24 cellular contexts compared by ENCODE assay signal in genomic region chr5:84647581-84647980, GRCh38.
DNase-seq lines count a peak whose midpoint lies in the region; ATAC-seq, FAIRE-seq and TF ChIP-seq lines count a peak whose summit lies in the region.
"Had no signal": no experiment of that assay in that cellular context is flagged by ENCODE, and none has a peak within 500 bp of the region (broad histone marks: within the 10 kb centered on the region; RNA-seq: fewer than 3 reads in every experiment).

No MANE protein-coding gene starts in this region.

- H3K4me1 Mint-ChIP-seq in WTC11 = peaks cover 39% of the 10 kb centered on the region
- H3K4me1 Mint-ChIP-seq in activated CD8-positive, alpha-beta T cell treated with anti-CD3 and anti-CD28 coated beads, Interleukin-2, amount 10 ng/mL, durations not matched to agents 7 days and 5 days (ENCODE audit: low read depth) = no peaks in the 10 kb centered on the region
- H3K4me1 Mint-ChIP-seq: B cell; CD4-positive, CD25-positive, alpha-beta regulatory T cell had no signal

- intact Hi-C loops in dorsolateral prefrontal cortex (cut with DNase I) = loop anchor here in 1 of 2 donors (5.0 kb wide), 1 partner anchor 85 kb away; no protein-coding TSS in a partner anchor

- no peak overlapping the region for H3K4me3 Mint-ChIP-seq in WTC11
- no peak overlapping the region for H3K4me3 Mint-ChIP-seq in activated CD8-positive, alpha-beta T cell treated with anti-CD3 and anti-CD28 coated beads, Interleukin-2, amount 10 ng/mL, durations not matched to agents 7 days and 5 days
- H3K4me3 Mint-ChIP-seq: B cell; CD4-positive, CD25-positive, alpha-beta regulatory T cell; CD8-positive, alpha-beta T cell; GM23338; H9 had no signal

- H3K27me3 Mint-ChIP-seq in WTC11 (ENCODE audit: low read depth) = no peaks in the 10 kb centered on the region
- no peaks in the 10 kb centered on the region for H3K27me3 Mint-ChIP-seq in activated CD8-positive, alpha-beta T cell treated with anti-CD3 and anti-CD28 coated beads, Interleukin-2, amount 10 ng/mL, durations not matched to agents 7 days and 5 days (ENCODE audit: low read depth)
- H3K27me3 Mint-ChIP-seq: B cell; CD4-positive, CD25-positive, alpha-beta regulatory T cell had no signal

- ATAC-seq in WTC11 (no peak), GM21529 (IDR thresholded peaks at IDR 0.05; ENCODE audit: unreplicated experiment) (no peak)
- no peak for ATAC-seq in activated CD8-positive, alpha-beta T cell treated with anti-CD3 and anti-CD28 coated beads, Interleukin-2, amount 10 ng/mL, durations not matched to agents 7 days and 5 days
- ATAC-seq: CD8-positive, alpha-beta T cell; GM12878; GM23338; HCT116 had no signal

- peak overlapping the region; percentile 1; the same call in 1 of the 2 replicates for H3K27ac Mint-ChIP-seq in WTC11
- no peak overlapping the region for H3K27ac Mint-ChIP-seq in activated CD8-positive, alpha-beta T cell treated with anti-CD3 and anti-CD28 coated beads, Interleukin-2, amount 10 ng/mL, durations not matched to agents 7 days and 5 days
- H3K27ac Mint-ChIP-seq: B cell; CD4-positive, CD25-positive, alpha-beta regulatory T cell; CD8-positive, alpha-beta T cell; GM23338 had no signal

- TF ChIP-seq CTCF in WTC11 (IDR thresholded peaks at IDR 0.05) (no peak), dorsolateral prefrontal cortex (IDR thresholded peaks at IDR 0.05 in 54 of 56, conservative IDR thresholded peaks at IDR 0.05 in 2 of 56; ENCODE audit: low read depth in 1 of 56, partially characterized antibody in 56 of 56) (no peak), D721Med (IDR thresholded peaks at IDR 0.05; ENCODE audit: insufficient read depth, missing control alignments) (no peak)

- DNase-seq in WTC11 (ENCODE audit: low spot score) (no peak), dorsolateral prefrontal cortex (no peak), substantia nigra (lab: John Stamatoyannopoulos, UW) (no peak), D721Med (ENCODE audit: insufficient read length, low spot score) (no peak), NCI-H1092 treated with DMSO at 0.1 percent for 48 hours (lab: John Stamatoyannopoulos, UW) (no peak)
- no peak for DNase-seq in activated CD8-positive, alpha-beta T cell treated with anti-CD3 and anti-CD28 coated beads, Interleukin-2, amount 10 ng/mL, durations not matched to agents 7 days and 5 days
- DNase-seq: Caco-2; CD4-positive, CD25-positive, alpha-beta regulatory T cell; CD8-positive, alpha-beta T cell; DMS 273 treated with DMSO at 0.1 percent for 48 hours; DMS79; EL; GDM1; H9 had no signal

- FAIRE-seq in D721Med (lab: Jason Lieb, UNC) = no peak
- FAIRE-seq: GM12878, GM19239 had no signal

- H3K9me3 Mint-ChIP-seq in WTC11 = 0 out of 2 replicates have a peak, but pooled peaks cover 7% of the 10 kb centered on the region
- H3K9me3 Mint-ChIP-seq in activated CD8-positive, alpha-beta T cell treated with anti-CD3 and anti-CD28 coated beads, Interleukin-2, amount 10 ng/mL, durations not matched to agents 7 days and 5 days (ENCODE audit: insufficient read depth) = no peaks in the 10 kb centered on the region
- H3K9me3 Mint-ChIP-seq: GM23338 had no signal

- CTCF ChIA-PET in WTC11 (lab: Charles Lee) = no interaction called here
- CTCF ChIA-PET in activated CD8-positive, alpha-beta T cell treated with anti-CD3 and anti-CD28 coated beads, Interleukin-2, amount 10 ng/mL, durations not matched to agents 7 days and 5 days (lab: Charles Lee) = no interaction called here

- POLR2A ChIA-PET in WTC11 (lab: Charles Lee) = no interaction called here
- POLR2A ChIA-PET in activated CD8-positive, alpha-beta T cell treated with anti-CD3 and anti-CD28 coated beads, Interleukin-2, amount 10 ng/mL, durations not matched to agents 7 days and 5 days (lab: Charles Lee) = no interaction called here

- H3K4me3 ChIP-seq in dorsolateral prefrontal cortex = peak overlapping the region in 5 of 59 donors; percentile 1 to 41 (median 21)
- H3K4me3 ChIP-seq: BLaER1, GM12878, GM23338 had no signal

- H3K27me3 ChIP-seq in dorsolateral prefrontal cortex (no peaks in the 10 kb centered on the region), layer of hippocampus (ENCODE audit: control insufficient read depth, insufficient read depth, low read length) (no peaks in the 10 kb centered on the region)
- H3K27me3 ChIP-seq: BLaER1 had no signal

- H3K36me3 Mint-ChIP-seq in WTC11 = no peaks in the 10 kb centered on the region
- no peaks in the 10 kb centered on the region for H3K36me3 Mint-ChIP-seq in activated CD8-positive, alpha-beta T cell treated with anti-CD3 and anti-CD28 coated beads, Interleukin-2, amount 10 ng/mL, durations not matched to agents 7 days and 5 days (ENCODE audit: low read depth)
- H3K36me3 Mint-ChIP-seq: CD4-positive, CD25-positive, alpha-beta regulatory T cell; CD8-positive, alpha-beta T cell had no signal

- peak overlapping the region in 49 of 59 donors; percentile 4 to 84 (median 50) for H3K27ac ChIP-seq in dorsolateral prefrontal cortex
- peak overlapping the region; percentile 5 for H3K27ac ChIP-seq in layer of hippocampus (ENCODE audit: low read depth, low read length)
- peak overlapping the region; percentile 40 for H3K27ac ChIP-seq in substantia nigra (ENCODE audit: low read depth, low read length, poor library complexity, severe bottlenecking)
- H3K27ac ChIP-seq: 22Rv1, BLaER1, C4-2B had no signal

TF ChIP-seq in WTC11, 78 proteins besides CTCF, POLR2A, EP300 and RAD21:
- no peak for TF ChIP-seq KAT7 (CRISPR knock-in tag; IDR thresholded peaks at IDR 0.05; ENCODE audit: borderline replicate concordance)
- TF ChIP-seq ATF3 (CRISPR knock-in tag; conservative IDR thresholded peaks at IDR 0.05) = no peak
- TF ChIP-seq TP53 (CRISPR knock-in tag; IDR thresholded peaks at IDR 0.05) = no peak
- no peak for TF ChIP-seq ETV6 (CRISPR knock-in tag; IDR thresholded peaks at IDR 0.05)
- TF ChIP-seq PRDM15 (CRISPR knock-in tag; IDR thresholded peaks at IDR 0.05) = no peak
- no peak for TF ChIP-seq ZNF671 (CRISPR knock-in tag; IDR thresholded peaks at IDR 0.05)
- no peak for TF ChIP-seq PRRX2 (CRISPR knock-in tag; IDR thresholded peaks at IDR 0.05)
- TF ChIP-seq NR3C1 (CRISPR knock-in tag; conservative IDR thresholded peaks at IDR 0.05; ENCODE audit: low read depth) = no peak
- no peak for TF ChIP-seq FOXJ3 (CRISPR knock-in tag; IDR thresholded peaks at IDR 0.05; ENCODE audit: borderline replicate concordance)
- no peak for TF ChIP-seq FOXP4 (CRISPR knock-in tag; IDR thresholded peaks at IDR 0.05)
